In the genomic region with DNA sequence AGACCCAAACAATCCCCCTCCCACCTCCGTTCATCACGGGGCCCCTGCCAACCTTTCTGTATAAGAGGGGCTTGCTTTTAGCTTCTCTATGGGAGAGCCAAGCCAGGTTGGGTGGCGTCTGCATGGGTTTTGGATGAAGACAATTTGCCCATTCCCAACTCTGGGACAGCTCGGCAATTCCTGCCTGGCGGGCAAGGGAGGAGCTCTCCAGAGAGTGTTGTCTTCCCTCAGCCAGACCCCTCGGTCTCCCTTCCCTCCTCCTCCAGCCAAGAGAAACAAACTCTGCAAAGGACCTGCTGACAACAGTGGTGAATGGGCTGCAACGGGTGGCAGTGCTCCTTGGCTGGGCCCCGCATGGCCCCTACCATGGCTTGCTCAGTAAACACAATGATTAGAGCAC, we compare ENCODE assay signal across 19 cellular contexts.
"Had no signal": no experiment of that assay in that cellular context is flagged by ENCODE, and none has a peak within 500 bp of the region (broad histone marks: within the 10 kb centered on the region; RNA-seq: fewer than 3 reads in every experiment).

No MANE protein-coding gene starts in this region.

- H3K4me2 ChIP-seq: neural progenitor cell, smooth muscle cell had no signal

- H3K9me3 ChIP-seq: esophagus squamous epithelium, prostate gland, right atrium auricular region, stomach, tibial artery, upper lobe of left lung, uterus had no signal

- H3K27ac ChIP-seq: esophagus squamous epithelium, neural progenitor cell, prostate gland, right atrium auricular region, stomach, tibial artery, upper lobe of left lung, uterus had no signal

- H3K27me3 ChIP-seq: neural progenitor cell, right atrium auricular region, upper lobe of left lung, uterus had no signal

- H2AFZ ChIP-seq: neural progenitor cell had no signal

- H3K36me3 ChIP-seq: esophagus squamous epithelium, neural progenitor cell, prostate gland, right atrium auricular region, stomach, tibial artery, upper lobe of left lung, uterus had no signal

- H3K4me3 ChIP-seq: esophagus squamous epithelium, neural progenitor cell, prostate gland, right atrium auricular region, smooth muscle cell, stomach, tibial artery, upper lobe of left lung, uterus had no signal

- H3K4me1 ChIP-seq: neural progenitor cell, prostate gland, right atrium auricular region, tibial artery, upper lobe of left lung, uterus had no signal

- DNase-seq: effector memory CD4-positive, alpha-beta T cell; esophagus squamous epithelium; hypothalamus; immature natural killer cell; mesenchymal stem cell; midbrain; naive thymus-derived CD4-positive, alpha-beta T cell; stimulated activated CD4-positive, alpha-beta T cell treated with anti-CD3 and anti-CD28 coated beads, Interleukin-12 subunit alpha, Interleukin-12 subunit beta, amount 100 ng/mL, for 4 hours; stimulated activated CD4-positive, alpha-beta T cell treated with anti-CD3 and anti-CD28 coated beads, Interleukin-1b, Interleukin-23, amount 100 ng/mL, for 48 hours; stimulated activated CD4-positive, alpha-beta T cell treated with anti-CD3 and anti-CD28 coated beads, Interleukin-4, amount 100 ng/mL, for 1 hour; stimulated activated naive CD4-positive, alpha-beta T cell treated with Interleukin-2 at 50 U/mL for 16 hours; stomach; upper lobe of left lung; uterus had no signal

- H3K9ac ChIP-seq: neural progenitor cell had no signal
